ENCODE assay signal across 15 cellular contexts in the genomic region with DNA sequence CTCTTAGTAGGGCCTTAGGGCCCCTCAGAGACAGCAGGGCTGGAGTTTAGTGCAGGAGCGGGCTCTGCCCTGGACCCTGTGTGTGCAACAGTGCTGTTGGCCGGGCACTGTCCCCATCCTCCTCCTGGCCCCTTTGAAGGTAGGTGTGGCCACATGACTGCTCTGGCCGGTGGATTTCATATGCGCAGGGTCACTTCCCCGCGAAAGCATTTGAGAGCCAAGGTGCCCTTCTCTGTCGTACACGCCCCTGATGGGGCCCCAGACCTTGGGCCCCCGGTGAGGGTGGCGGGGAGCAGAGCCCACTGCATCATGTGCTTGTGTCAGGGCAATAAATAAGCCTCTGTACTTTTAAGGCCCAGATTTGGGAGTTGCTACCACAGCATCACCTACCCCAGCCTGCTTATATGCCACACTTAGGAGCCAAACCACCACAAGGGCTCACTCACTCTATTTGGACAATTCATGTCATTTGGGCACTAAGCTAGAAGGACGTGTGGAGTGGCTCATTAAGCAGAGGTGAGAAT. TPM values are rescaled to one million over a fixed set of nuclear protein-coding genes. Genes with fewer than 3 reads are reported as not detected.
DNase-seq lines count a peak whose midpoint lies in the region; ATAC-seq and TF ChIP-seq lines count a peak whose summit lies in the region.
"Had no signal": no experiment of that assay in that cellular context is flagged by ENCODE, and none has a peak within 500 bp of the region (broad histone marks: within the 10 kb centered on the region; RNA-seq: fewer than 3 reads in every experiment).

No MANE protein-coding gene starts in this region.

- H3K9me3 Mint-ChIP-seq in activated naive CD4-positive, alpha-beta T cell treated with anti-CD3 and anti-CD28 coated beads, Interleukin-2, amount 50 U/mL, for 24 hours: no peaks in the 10 kb centered on the region
- H3K9me3 Mint-ChIP-seq: stimulated activated memory B cell treated with anti-CD40 and anti-IgM and Interleukin-4, amounts not matched to agents 10 μg/mL and 1 μg/mL and 100 μg/mL, for 72 hours had no signal

- no peak overlapping the region for H2BK120ac ChIP-seq in trophoblast cell (ENCODE audit: insufficient read depth, low read length, poor library complexity)

- H3K36me3 Mint-ChIP-seq in activated naive CD4-positive, alpha-beta T cell treated with anti-CD3 and anti-CD28 coated beads, Interleukin-2, amount 50 U/mL, for 24 hours: peaks cover 1% of the 10 kb centered on the region
- H3K36me3 Mint-ChIP-seq: stimulated activated memory B cell treated with anti-CD40 and anti-IgM and Interleukin-4, amounts not matched to agents 10 μg/mL and 1 μg/mL and 100 μg/mL, for 72 hours had no signal

- H2BK12ac ChIP-seq in trophoblast cell (ENCODE audit: low read length): no peak overlapping the region

- no peak overlapping the region for H4K8ac ChIP-seq in trophoblast cell (ENCODE audit: low read depth, low read length)

- peak overlapping the region; percentile 39 for H3K4me3 ChIP-seq in adipocyte (ENCODE audit: low read length)
- no peak overlapping the region for H3K4me3 ChIP-seq in lung
- peak overlapping the region; percentile 14 for H3K4me3 ChIP-seq in upper lobe of right lung
- H3K4me3 ChIP-seq in trophoblast cell (ENCODE audit: low read depth, low read length): no peak overlapping the region
- H3K4me3 ChIP-seq: prostate gland, SJSA1 had no signal

- H3K4me1 Mint-ChIP-seq in activated naive CD4-positive, alpha-beta T cell treated with anti-CD3 and anti-CD28 coated beads, Interleukin-2, amount 50 U/mL, for 24 hours: peaks cover 51% of the 10 kb centered on the region
- H3K4me1 Mint-ChIP-seq: stimulated activated memory B cell treated with anti-CD40 and anti-IgM and Interleukin-4, amounts not matched to agents 10 μg/mL and 1 μg/mL and 100 μg/mL, for 72 hours had no signal

- 47 to 71% methylated on average over 11 of the region's 11 CpGs for WGBS in lung, 2 donors
- WGBS in trophoblast cell (ENCODE audit: extremely low coverage, insufficient coverage, insufficient read length): no CpG with 5 or more reads among the region's 11 CpGs

- no peaks in the 10 kb centered on the region for H3K79me2 ChIP-seq in trophoblast cell (ENCODE audit: control insufficient read depth, insufficient read depth, low read length, poor library complexity)

- DNase-seq in activated naive CD4-positive, alpha-beta T cell (lab: John Stamatoyannopoulos, UW): no peak
- no peak for DNase-seq in adipocyte (ENCODE audit: low read depth)
- DNase-seq in lung (ENCODE audit: low spot score): no peak
- no peak for DNase-seq in upper lobe of right lung
- DNase-seq in trophoblast cell: no peak
- no peak for DNase-seq in Right ventricle myocardium superior
- no peak for DNase-seq in stimulated activated CD4-positive, alpha-beta T cell treated with anti-CD3 and anti-CD28 coated beads, Interleukin-4, amount 100 ng/mL, for 1 hour
- DNase-seq: activated T-cell treated with anti-CD3 and anti-CD28 coated beads, Interleukin-2, amount 50 U/mL, for 48 hours; GDM1 had no signal

- TF ChIP-seq CTCF in lung (IDR thresholded peaks at IDR 0.05; ENCODE audit: control extremely low read depth, extremely low read depth) (no peak), upper lobe of right lung (IDR thresholded peaks at IDR 0.05) (no peak)

- no peaks in the 10 kb centered on the region for H3K9me3 ChIP-seq in adipocyte (ENCODE audit: control insufficient read depth, low read length)
- H3K9me3 ChIP-seq in lung (ENCODE audit: control insufficient read depth in 2 of 2, insufficient read depth in 1 of 2, low read length in 1 of 2): no peaks in the 10 kb centered on the region
- no peaks in the 10 kb centered on the region for H3K9me3 ChIP-seq in upper lobe of right lung
- peaks cover 3% of the 10 kb centered on the region for H3K9me3 ChIP-seq in trophoblast cell (ENCODE audit: insufficient read depth, low read depth, low read length)
- H3K9me3 ChIP-seq: prostate gland, SJSA1 had no signal

- peak; percentile 39 for ATAC-seq in lung (ENCODE audit: insufficient read depth, low FRiP score)
- ATAC-seq in upper lobe of right lung: peak; percentile 66
- ATAC-seq in Right ventricle myocardium superior (ENCODE audit: poor library complexity): no peak
- ATAC-seq: activated CD4-positive, CD25-positive, alpha-beta regulatory T cell treated with anti-CD3 and anti-CD28 coated beads, Interleukin-2, amount 50 U/mL, for 24 hours; stimulated activated memory B cell treated with anti-CD40 and anti-IgM and Interleukin-4, amounts not matched to agents 10 μg/mL and 1 μg/mL and 100 μg/mL, for 72 hours had no signal

- no peak overlapping the region for H3K4me2 ChIP-seq in trophoblast cell (ENCODE audit: low read length)

- H3K27ac ChIP-seq in lung (ENCODE audit: low read depth in 1 of 2, low read length in 1 of 2) (peak overlapping the region in 1 of 2 donors; percentile 57), upper lobe of right lung (peak overlapping the region; percentile 58), trophoblast cell (ENCODE audit: low read depth, low read length) (no peak overlapping the region)
- H3K27ac ChIP-seq: brain microvascular endothelial cell, prostate gland, SJSA1 had no signal

- H2AK5ac ChIP-seq in trophoblast cell (ENCODE audit: low read length): no peak overlapping the region

- no peaks in the 10 kb centered on the region for H3K36me3 ChIP-seq in adipocyte (ENCODE audit: control insufficient read depth, insufficient read depth, low read length, severe bottlenecking)
- H3K36me3 ChIP-seq in lung (ENCODE audit: control insufficient read depth in 2 of 2, insufficient read depth in 2 of 2, low read length in 2 of 2): no peaks in the 10 kb centered on the region
- no peaks in the 10 kb centered on the region for H3K36me3 ChIP-seq in upper lobe of right lung
- H3K36me3 ChIP-seq in trophoblast cell (ENCODE audit: control insufficient read depth in 1 of 2, insufficient read depth in 2 of 2, low read length in 2 of 2): no peaks in the 10 kb centered on the region
- H3K36me3 ChIP-seq: brain microvascular endothelial cell, prostate gland, SJSA1 had no signal

- no peaks in the 10 kb centered on the region for H3K79me1 ChIP-seq in trophoblast cell (ENCODE audit: low read length)

- no peak overlapping the region for H2AFZ ChIP-seq in trophoblast cell (ENCODE audit: insufficient read depth, low read length, poor library complexity)

- H3K27me3 ChIP-seq in adipocyte (replicated peaks; ENCODE audit: control insufficient read depth, insufficient read depth, low read length) (peaks cover 26% of the 10 kb centered on the region), lung (ENCODE audit: control insufficient read depth, insufficient read depth) (no peaks in the 10 kb centered on the region), upper lobe of right lung (no peaks in the 10 kb centered on the region), trophoblast cell (ENCODE audit: insufficient read depth, low read length) (no peaks in the 10 kb centered on the region)
- H3K27me3 ChIP-seq: brain microvascular endothelial cell, SJSA1 had no signal

- no peaks in the 10 kb centered on the region for H3K27me3 Mint-ChIP-seq in activated naive CD4-positive, alpha-beta T cell treated with anti-CD3 and anti-CD28 coated beads, Interleukin-2, amount 50 U/mL, for 24 hours

- H4K91ac ChIP-seq in trophoblast cell (ENCODE audit: low read depth, low read length): no peak overlapping the region

- no peak overlapping the region for H4K12ac ChIP-seq in trophoblast cell (ENCODE audit: low read depth, low read length)

- intact Hi-C loops in upper lobe of right lung (cut with DNase I): no loop called here
- intact Hi-C loops in Right ventricle myocardium superior (cut with DNase I): no loop called here

- H3K14ac ChIP-seq in trophoblast cell (ENCODE audit: low read length): no peak overlapping the region

- H3K9ac ChIP-seq in adipocyte (ENCODE audit: low read length) (no peak overlapping the region), trophoblast cell (ENCODE audit: low read length) (no peak overlapping the region)

- H3K23ac ChIP-seq in trophoblast cell (ENCODE audit: low read length): no peak overlapping the region

- no peak overlapping the region for H3K18ac ChIP-seq in trophoblast cell (ENCODE audit: low read length)

- H3K4ac ChIP-seq in trophoblast cell (ENCODE audit: low read depth, low read length): no peak overlapping the region

- peak overlapping the region; percentile 77 for H3K4me3 Mint-ChIP-seq in activated naive CD4-positive, alpha-beta T cell treated with anti-CD3 and anti-CD28 coated beads, Interleukin-2, amount 50 U/mL, for 24 hours
- H3K4me3 Mint-ChIP-seq: stimulated activated memory B cell treated with anti-CD40 and anti-IgM and Interleukin-4, amounts not matched to agents 10 μg/mL and 1 μg/mL and 100 μg/mL, for 72 hours had no signal

- H3K4me1 ChIP-seq in adipocyte (ENCODE audit: control insufficient read depth, insufficient read depth, low read length) (peaks cover 8% of the 10 kb centered on the region), lung (ENCODE audit: control insufficient read depth in 2 of 2, insufficient read depth in 2 of 2, low read length in 2 of 2) (peaks cover 0 to 3% of the 10 kb centered on the region in 2 donors), upper lobe of right lung (peaks cover 15% of the 10 kb centered on the region), trophoblast cell (ENCODE audit: control insufficient read depth in 1 of 2, insufficient read depth in 2 of 2, low read length in 2 of 2) (peaks cover 10 to 31% of the 10 kb centered on the region in 2 experiments)

- no peak overlapping the region for H3K27ac Mint-ChIP-seq in activated naive CD4-positive, alpha-beta T cell treated with anti-CD3 and anti-CD28 coated beads, Interleukin-2, amount 50 U/mL, for 24 hours
- H3K27ac Mint-ChIP-seq: stimulated activated memory B cell treated with anti-CD40 and anti-IgM and Interleukin-4, amounts not matched to agents 10 μg/mL and 1 μg/mL and 100 μg/mL, for 72 hours had no signal

- no peak overlapping the region for H2BK5ac ChIP-seq in trophoblast cell (ENCODE audit: low read depth, low read length, poor library complexity)

RNA-seq across cellular contexts. Expression of gene TMEM177, which starts 15.5 kb away (rescaled TPM):
- total RNA-seq in lung: 1 to 10 TPM; 6.0 to 9.0 TPM
- 1 to 10 TPM; 7.4 to 9.0 TPM for polyA plus RNA-seq in lung
- total RNA-seq in upper lobe of right lung: 5.9 TPM
- 4.8 and 5.4 TPM in 2 replicates for polyA plus RNA-seq in trophoblast cell (2013)
- total RNA-seq in Right ventricle myocardium superior: 10.5 TPM

Comparison
In these comparisons a context has a peak if more than half of its experiments do, and no peak if none do; other contexts are left out.
1. H3K4me3 ChIP-seq: peak in adipocyte (single experiment) and upper lobe of right lung (single experiment); none in lung (single experiment) and trophoblast cell (single experiment).